11 cellular contexts compared by ENCODE assay signal in the genomic region with DNA sequence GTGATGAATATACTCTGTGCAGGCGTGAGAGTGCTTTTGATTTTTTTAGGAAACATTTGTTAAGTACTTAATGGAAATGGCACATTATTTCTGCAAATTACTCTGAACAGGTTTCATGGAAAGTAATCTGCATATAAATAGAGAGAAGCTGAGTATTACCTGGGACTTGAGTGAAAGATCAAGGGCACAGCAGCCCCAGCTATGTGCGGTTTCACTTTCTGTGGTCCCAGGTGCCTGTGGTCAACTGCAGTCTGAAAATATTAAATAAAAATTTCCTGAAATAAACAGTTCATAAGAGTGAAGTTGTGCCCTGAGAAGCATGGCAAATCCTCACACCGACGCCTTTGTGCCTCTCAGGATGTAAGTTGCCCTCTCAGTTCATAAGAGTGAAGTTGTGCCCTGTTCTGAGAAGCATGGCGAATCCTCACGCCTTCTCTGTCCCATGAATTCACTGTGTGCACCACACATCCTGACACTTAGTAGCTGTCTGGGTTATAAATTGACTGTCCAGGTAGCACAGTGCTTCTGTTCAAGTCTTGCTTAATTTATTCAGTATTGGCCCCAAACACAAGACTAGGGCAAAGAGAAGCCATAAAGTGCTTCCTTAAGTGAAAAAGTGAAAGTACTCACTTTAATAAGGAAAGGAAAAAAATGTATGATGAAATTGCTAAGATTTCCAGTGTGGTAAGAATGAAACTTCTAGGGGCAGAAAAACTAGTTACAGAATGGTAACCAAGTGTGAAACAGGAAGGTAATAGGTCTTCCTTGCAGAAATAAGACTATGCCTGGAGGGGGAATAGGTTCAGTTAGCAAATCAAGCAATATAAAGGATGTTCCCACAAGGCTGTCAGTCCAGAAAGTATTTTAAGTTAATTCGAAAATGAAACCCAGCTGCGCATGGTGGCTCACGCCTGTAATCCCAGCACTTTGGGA. TPM values are rescaled to one million over a fixed set of nuclear protein-coding genes. Genes with fewer than 3 reads are reported as not detected.
DNase-seq lines count a peak whose midpoint lies in the region; ATAC-seq and TF ChIP-seq lines count a peak whose summit lies in the region.
"Had no signal": no experiment of that assay in that cellular context is flagged by ENCODE, and none has a peak within 500 bp of the region (broad histone marks: within the 10 kb centered on the region; RNA-seq: fewer than 3 reads in every experiment).

No MANE protein-coding gene starts in this region.

- TF ChIP-seq POLR2A in GM18505 (IDR thresholded peaks at IDR 0.05; ENCODE audit: borderline replicate concordance, extremely low read depth, insufficient read depth, insufficient read length) = no peak

- H3K4me1 Mint-ChIP-seq in activated naive CD8-positive, alpha-beta T cell treated with anti-CD3 and anti-CD28 coated beads, Interleukin-2, amount 10 ng/mL, durations not matched to agents 7 days and 5 days = peaks cover 29% of the 10 kb centered on the region

- H3K36me3 Mint-ChIP-seq in activated naive CD8-positive, alpha-beta T cell treated with anti-CD3 and anti-CD28 coated beads, Interleukin-2, amount 10 ng/mL, durations not matched to agents 7 days and 5 days = peaks cover 8% of the 10 kb centered on the region

- H3K9me3 Mint-ChIP-seq in activated naive CD8-positive, alpha-beta T cell treated with anti-CD3 and anti-CD28 coated beads, Interleukin-2, amount 10 ng/mL, durations not matched to agents 7 days and 5 days = peaks cover 4% of the 10 kb centered on the region

- H3K4me3 Mint-ChIP-seq in activated naive CD8-positive, alpha-beta T cell treated with anti-CD3 and anti-CD28 coated beads, Interleukin-2, amount 10 ng/mL, durations not matched to agents 7 days and 5 days = peak overlapping the region; percentile 54

- POLR2A ChIA-PET in activated naive CD8-positive, alpha-beta T cell treated with anti-CD3 and anti-CD28 coated beads, Interleukin-2, amount 10 ng/mL, durations not matched to agents 7 days and 5 days (lab: Charles Lee) = interaction anchor here (1.6 kb wide), 1 partner anchor 28 kb away, joined by 10 read pairs; no protein-coding TSS in a partner anchor

- ATAC-seq in GM18505 (IDR thresholded peaks at IDR 0.05; ENCODE audit: unreplicated experiment) (peak; percentile 48), GM21390 (IDR thresholded peaks at IDR 0.05; ENCODE audit: unreplicated experiment) (peak; percentile 56), HG03378 (IDR thresholded peaks at IDR 0.05; ENCODE audit: unreplicated experiment) (peak; percentile 70)
- peak; percentile 40 for ATAC-seq in activated naive CD8-positive, alpha-beta T cell treated with anti-CD3 and anti-CD28 coated beads, Interleukin-2, amount 10 ng/mL, durations not matched to agents 7 days and 5 days (ENCODE audit: low read depth)
- ATAC-seq: activated CD4-positive, CD25-positive, alpha-beta regulatory T cell treated with anti-CD3 and anti-CD28 coated beads, Interleukin-2, amount 50 U/mL, for 24 hours had no signal

- DNase-seq in activated naive CD8-positive, alpha-beta T cell treated with anti-CD3 and anti-CD28 coated beads, Interleukin-2, amount 10 ng/mL, durations not matched to agents 7 days and 5 days = no peak
- no peak for DNase-seq in T-helper 9 cell
- no peak for DNase-seq in dermis blood vessel endothelial cell
- DNase-seq in GOT3 (lab: John Stamatoyannopoulos, UW) = no peak
- DNase-seq in DMS53 treated with DMSO at 0.1 percent for 48 hours (lab: John Stamatoyannopoulos, UW; ENCODE audit: unreplicated experiment) = no peak
- DNase-seq: NCI-H774 had no signal

- H3K27me3 Mint-ChIP-seq in activated naive CD8-positive, alpha-beta T cell treated with anti-CD3 and anti-CD28 coated beads, Interleukin-2, amount 10 ng/mL, durations not matched to agents 7 days and 5 days = no peaks in the 10 kb centered on the region

- H3K27ac Mint-ChIP-seq in activated naive CD8-positive, alpha-beta T cell treated with anti-CD3 and anti-CD28 coated beads, Interleukin-2, amount 10 ng/mL, durations not matched to agents 7 days and 5 days = peak overlapping the region; percentile 87

RNA-seq across cellular contexts. Expression of a gene that starts 4.3 kb away (rescaled TPM):
- 1 to 10 TPM; 2.9 to 3.5 TPM for total RNA-seq in activated naive CD8-positive, alpha-beta T cell treated with anti-CD3 and anti-CD28 coated beads, Interleukin-2, amount 10 ng/mL, durations not matched to agents 7 days and 5 days
- 0.17 TPM in 1 of 2 replicates, not detected in the other for total RNA-seq in dermis blood vessel endothelial cell
- total RNA-seq: G401 had no signal
